13 cellular contexts compared by ENCODE assay signal in genomic region chr16:70481929-70482536, GRCh38. TPM values are rescaled to one million over a fixed set of nuclear protein-coding genes. Genes with fewer than 3 reads are reported as not detected.
DNase-seq lines count a peak whose midpoint lies in the region; ATAC-seq and TF ChIP-seq lines count a peak whose summit lies in the region.
"Had no signal": no experiment of that assay in that cellular context is flagged by ENCODE, and none has a peak within 500 bp of the region (broad histone marks: within the 10 kb centered on the region; RNA-seq: fewer than 3 reads in every experiment).

No MANE protein-coding gene starts in this region.

- peak overlapping the region; percentile 17; the same call in 1 of the 2 replicates for H3K4me2 ChIP-seq in SK-N-SH
- H3K4me2 ChIP-seq: hepatocyte had no signal

- intact Hi-C loops in activated CD8-positive, alpha-beta T cell treated with anti-CD3 and anti-CD28 coated beads for 36 hours (cut with micrococcal nuclease) = no loop called here

- peaks cover 24% of the 10 kb centered on the region for H3K36me3 Mint-ChIP-seq in activated CD8-positive, alpha-beta T cell treated with anti-CD3 and anti-CD28 coated beads, Interleukin-2, amount 10 ng/mL, durations not matched to agents 7 days and 5 days (ENCODE audit: low read depth)
- H3K36me3 Mint-ChIP-seq in activated CD8-positive, alpha-beta T cell treated with anti-CD3 and anti-CD28 coated beads for 36 hours (ENCODE audit: low read depth) = no peaks in the 10 kb centered on the region
- peaks cover 26 to 47% of the 10 kb centered on the region in 2 donors for H3K36me3 Mint-ChIP-seq in stimulated activated naive B cell treated with anti-CD40 and anti-IgM and Interleukin-4, amounts not matched to agents 10 μg/mL and 1 μg/mL and 100 μg/mL, for 72 hours

- WGBS in SK-N-SH (ENCODE audit: low lambda C conversion rate) = 92% methylated on average over 6 of the region's 7 CpGs

- ATAC-seq in activated CD8-positive, alpha-beta T cell treated with anti-CD3 and anti-CD28 coated beads, Interleukin-2, amount 10 ng/mL, durations not matched to agents 7 days and 5 days = no peak
- ATAC-seq in activated CD8-positive, alpha-beta T cell treated with anti-CD3 and anti-CD28 coated beads for 36 hours = no peak
- ATAC-seq in stimulated activated naive B cell treated with anti-CD40 and anti-IgM and Interleukin-4, amounts not matched to agents 10 μg/mL and 1 μg/mL and 100 μg/mL, for 72 hours (replicated peaks) = no peak
- ATAC-seq in HG02678 (IDR thresholded peaks at IDR 0.05; ENCODE audit: unreplicated experiment) (no peak), HG02759 (IDR thresholded peaks at IDR 0.05; ENCODE audit: unreplicated experiment) (no peak)

- H3K4me1 Mint-ChIP-seq in activated CD8-positive, alpha-beta T cell treated with anti-CD3 and anti-CD28 coated beads, Interleukin-2, amount 10 ng/mL, durations not matched to agents 7 days and 5 days (ENCODE audit: low read depth) = peaks cover 15% of the 10 kb centered on the region
- peaks cover 18% of the 10 kb centered on the region for H3K4me1 Mint-ChIP-seq in activated CD8-positive, alpha-beta T cell treated with anti-CD3 and anti-CD28 coated beads for 36 hours (ENCODE audit: low read depth)
- peaks cover 14 to 21% of the 10 kb centered on the region in 2 donors for H3K4me1 Mint-ChIP-seq in stimulated activated naive B cell treated with anti-CD40 and anti-IgM and Interleukin-4, amounts not matched to agents 10 μg/mL and 1 μg/mL and 100 μg/mL, for 72 hours

- POLR2A ChIA-PET in activated CD8-positive, alpha-beta T cell treated with anti-CD3 and anti-CD28 coated beads, Interleukin-2, amount 10 ng/mL, durations not matched to agents 7 days and 5 days (lab: Charles Lee) = no interaction called here
- POLR2A ChIA-PET in activated CD8-positive, alpha-beta T cell treated with anti-CD3 and anti-CD28 coated beads for 36 hours (lab: Charles Lee) = interaction anchor here (0.6 kb wide), 1 partner anchor 9 kb away, joined by 3 read pairs; no protein-coding TSS in a partner anchor
- POLR2A ChIA-PET in SK-N-SH (lab: Yijun Ruan, JAX) = no interaction called here

- no peaks in the 10 kb centered on the region for H3K9me3 Mint-ChIP-seq in activated CD8-positive, alpha-beta T cell treated with anti-CD3 and anti-CD28 coated beads, Interleukin-2, amount 10 ng/mL, durations not matched to agents 7 days and 5 days (ENCODE audit: insufficient read depth)
- H3K9me3 Mint-ChIP-seq in activated CD8-positive, alpha-beta T cell treated with anti-CD3 and anti-CD28 coated beads for 36 hours = no peaks in the 10 kb centered on the region
- H3K9me3 Mint-ChIP-seq in stimulated activated naive B cell treated with anti-CD40 and anti-IgM and Interleukin-4, amounts not matched to agents 10 μg/mL and 1 μg/mL and 100 μg/mL, for 72 hours = no peaks in the 10 kb centered on the region
- H3K9me3 Mint-ChIP-seq: activated CD4-positive, alpha-beta memory T cell treated with anti-CD3 and anti-CD28 coated beads for 36 hours had no signal

- H3K4me3 ChIP-seq in SK-N-SH (ENCODE audit: low read depth in 2 of 2, low read length in 1 of 2) = no peak overlapping the region
- no peak overlapping the region for H3K4me3 ChIP-seq in fibroblast of mammary gland (ENCODE audit: control insufficient read depth, low read depth, low read length)
- H3K4me3 ChIP-seq: hepatocyte had no signal

- no peak overlapping the region for H3K9ac ChIP-seq in SK-N-SH

- H3K9me3 ChIP-seq in SK-N-SH = no peaks in the 10 kb centered on the region

- H3K27ac ChIP-seq in SK-N-SH (ENCODE audit: low read depth in 2 of 2, low read length in 1 of 2) = peak overlapping the region in 1 of 2 experiments; percentile 76; a peak in 2 of 4 replicates
- H3K27ac ChIP-seq: 22Rv1, hepatocyte had no signal

- no peaks in the 10 kb centered on the region for H4K20me1 ChIP-seq in SK-N-SH (ENCODE audit: insufficient read depth)

- H2AFZ ChIP-seq in SK-N-SH (ENCODE audit: low read depth) = no peak overlapping the region; the same call in 1 of the 2 replicates
- H2AFZ ChIP-seq: hepatocyte had no signal

- no peaks in the 10 kb centered on the region for H3K27me3 Mint-ChIP-seq in activated CD8-positive, alpha-beta T cell treated with anti-CD3 and anti-CD28 coated beads, Interleukin-2, amount 10 ng/mL, durations not matched to agents 7 days and 5 days (ENCODE audit: low read depth)
- no peaks in the 10 kb centered on the region for H3K27me3 Mint-ChIP-seq in activated CD8-positive, alpha-beta T cell treated with anti-CD3 and anti-CD28 coated beads for 36 hours
- no peaks in the 10 kb centered on the region for H3K27me3 Mint-ChIP-seq in stimulated activated naive B cell treated with anti-CD40 and anti-IgM and Interleukin-4, amounts not matched to agents 10 μg/mL and 1 μg/mL and 100 μg/mL, for 72 hours
- H3K27me3 Mint-ChIP-seq: activated CD4-positive, alpha-beta memory T cell treated with anti-CD3 and anti-CD28 coated beads for 36 hours had no signal

- no peaks in the 10 kb centered on the region for H3K27me3 ChIP-seq in SK-N-SH (ENCODE audit: insufficient read depth)
- H3K27me3 ChIP-seq: hepatocyte had no signal

- H3K4me1 ChIP-seq in SK-N-SH (ENCODE audit: control insufficient read depth in 1 of 2, insufficient read depth in 2 of 2, low read depth in 1 of 2, low read length in 1 of 2) = peaks cover 0 to 7% of the 10 kb centered on the region in 2 experiments; a peak in 2 of 4 replicates

- no peak for DNase-seq in activated CD8-positive, alpha-beta T cell treated with anti-CD3 and anti-CD28 coated beads, Interleukin-2, amount 10 ng/mL, durations not matched to agents 7 days and 5 days
- no peak for DNase-seq in activated CD8-positive, alpha-beta T cell treated with anti-CD3 and anti-CD28 coated beads for 36 hours
- DNase-seq in SK-N-SH (no peak), fibroblast of mammary gland (ENCODE audit: low read depth) (peak; percentile 43), NCI-H2196 (lab: John Stamatoyannopoulos, UW; ENCODE audit: unreplicated experiment) (no peak)
- DNase-seq in stimulated activated naive B cell treated with anti-CD40 and anti-IgM and Interleukin-4, amounts not matched to agents 10 μg/mL and 1 μg/mL and 100 μg/mL, for 72 hours = no peak
- DNase-seq: activated CD4-positive, alpha-beta memory T cell treated with anti-CD3 and anti-CD28 coated beads for 36 hours; mesendoderm; NCI-H2029 treated with DMSO at 0.1 percent for 48 hours had no signal

- H3F3A ChIP-seq in SK-N-SH (replicated peaks; ENCODE audit: insufficient read depth) = peaks cover 23% of the 10 kb centered on the region

- H3K79me2 ChIP-seq in SK-N-SH (ENCODE audit: insufficient read depth) = no peaks in the 10 kb centered on the region
- H3K79me2 ChIP-seq: hepatocyte had no signal

- TF ChIP-seq CTCF in activated CD8-positive, alpha-beta T cell treated with anti-CD3 and anti-CD28 coated beads for 36 hours (IDR thresholded peaks at IDR 0.05) = no peak
- TF ChIP-seq CTCF in SK-N-SH (IDR thresholded peaks at IDR 0.05) = no peak
- TF ChIP-seq CTCF in fibroblast of mammary gland (conservative IDR thresholded peaks at IDR 0.05; ENCODE audit: control insufficient read depth, insufficient read depth, low read depth, low read length) = no peak

- H3K36me3 ChIP-seq in SK-N-SH (replicated peaks in 1 of 2; ENCODE audit: control insufficient read depth in 1 of 2, insufficient read depth in 2 of 2, low read length in 1 of 2) = peaks cover 9 to 54% of the 10 kb centered on the region in 2 experiments

- no peak for TF ChIP-seq EP300 in SK-N-SH (IDR thresholded peaks at IDR 0.05; ENCODE audit: borderline replicate concordance in 1 of 2, low read depth in 1 of 2, low read length in 1 of 2)

- peak overlapping the region; percentile 18 for H3K27ac Mint-ChIP-seq in activated CD8-positive, alpha-beta T cell treated with anti-CD3 and anti-CD28 coated beads, Interleukin-2, amount 10 ng/mL, durations not matched to agents 7 days and 5 days
- H3K27ac Mint-ChIP-seq in activated CD8-positive, alpha-beta T cell treated with anti-CD3 and anti-CD28 coated beads for 36 hours = no peak overlapping the region
- H3K27ac Mint-ChIP-seq in stimulated activated naive B cell treated with anti-CD40 and anti-IgM and Interleukin-4, amounts not matched to agents 10 μg/mL and 1 μg/mL and 100 μg/mL, for 72 hours = peak overlapping the region; percentile 27
- H3K27ac Mint-ChIP-seq: activated CD4-positive, alpha-beta memory T cell treated with anti-CD3 and anti-CD28 coated beads for 36 hours had no signal

- CTCF ChIA-PET in activated CD8-positive, alpha-beta T cell treated with anti-CD3 and anti-CD28 coated beads, Interleukin-2, amount 10 ng/mL, durations not matched to agents 7 days and 5 days (lab: Charles Lee) = no interaction called here
- CTCF ChIA-PET in activated CD8-positive, alpha-beta T cell treated with anti-CD3 and anti-CD28 coated beads for 36 hours (lab: Charles Lee) = no interaction called here
- CTCF ChIA-PET in SK-N-SH (lab: Yijun Ruan, JAX) = interaction anchor here (1.0 kb wide), 1 partner anchor 12 kb away, joined by 4 read pairs; no protein-coding TSS in a partner anchor

- H3K4me3 Mint-ChIP-seq in activated CD8-positive, alpha-beta T cell treated with anti-CD3 and anti-CD28 coated beads, Interleukin-2, amount 10 ng/mL, durations not matched to agents 7 days and 5 days = no peak overlapping the region
- H3K4me3 Mint-ChIP-seq in activated CD8-positive, alpha-beta T cell treated with anti-CD3 and anti-CD28 coated beads for 36 hours = no peak overlapping the region
- no peak overlapping the region for H3K4me3 Mint-ChIP-seq in stimulated activated naive B cell treated with anti-CD40 and anti-IgM and Interleukin-4, amounts not matched to agents 10 μg/mL and 1 μg/mL and 100 μg/mL, for 72 hours
- H3K4me3 Mint-ChIP-seq: activated CD4-positive, alpha-beta memory T cell treated with anti-CD3 and anti-CD28 coated beads for 36 hours had no signal

- H3K9me2 ChIP-seq in SK-N-SH = no peaks in the 10 kb centered on the region

- no peak for TF ChIP-seq RAD21 in SK-N-SH (IDR thresholded peaks at IDR 0.05; ENCODE audit: low read length)

RNA-seq across cellular contexts. Expression of gene FCSK, which starts 27.6 kb away (rescaled TPM):
- 10 to 100 TPM; 17.3 to 18.8 TPM for total RNA-seq in activated CD8-positive, alpha-beta T cell treated with anti-CD3 and anti-CD28 coated beads, Interleukin-2, amount 10 ng/mL, durations not matched to agents 7 days and 5 days
- total RNA-seq in activated CD8-positive, alpha-beta T cell treated with anti-CD3 and anti-CD28 coated beads for 36 hours = 10 to 100 TPM; 11.0 to 11.1 TPM
- 9.7 and 10.4 TPM in 2 replicates for polyA plus RNA-seq in SK-N-SH (2012; rRNA removed)
- 2.3 and 3.3 TPM in 2 replicates for polyA plus RNA-seq in SK-N-SH (2012; cell fraction: cytosol; rRNA removed)
- polyA plus RNA-seq in SK-N-SH (2012; cell fraction: nucleus; rRNA removed) = 47.7 and 71.8 TPM in 2 replicates

RNA-seq across cellular contexts. Expression of gene COG4, which starts 41.3 kb away (rescaled TPM):
- total RNA-seq in activated CD8-positive, alpha-beta T cell treated with anti-CD3 and anti-CD28 coated beads, Interleukin-2, amount 10 ng/mL, durations not matched to agents 7 days and 5 days = 10 to 100 TPM; 62.1 to 71.3 TPM
- 10 to 100 TPM; 38.0 to 39.0 TPM for total RNA-seq in activated CD8-positive, alpha-beta T cell treated with anti-CD3 and anti-CD28 coated beads for 36 hours
- polyA plus RNA-seq in SK-N-SH (2012; rRNA removed) = 54.4 and 72.7 TPM in 2 replicates
- 32.9 and 45.7 TPM in 2 replicates for polyA plus RNA-seq in SK-N-SH (2012; cell fraction: cytosol; rRNA removed)
- 147 and 161 TPM in 2 replicates for polyA plus RNA-seq in SK-N-SH (2012; cell fraction: nucleus; rRNA removed)

RNA-seq across cellular contexts. Expression of gene SF3B3, which starts 41.6 kb away (rescaled TPM):
- 100 to 1,000 TPM; 399 to 420 TPM for total RNA-seq in activated CD8-positive, alpha-beta T cell treated with anti-CD3 and anti-CD28 coated beads, Interleukin-2, amount 10 ng/mL, durations not matched to agents 7 days and 5 days
- total RNA-seq in activated CD8-positive, alpha-beta T cell treated with anti-CD3 and anti-CD28 coated beads for 36 hours = 100 to 1,000 TPM; 543 to 552 TPM
- polyA plus RNA-seq in SK-N-SH (2012; rRNA removed) = 75.9 and 81.7 TPM in 2 replicates
- 58.5 and 71.3 TPM in 2 replicates for polyA plus RNA-seq in SK-N-SH (2012; cell fraction: cytosol; rRNA removed)
- polyA plus RNA-seq in SK-N-SH (2012; cell fraction: nucleus; rRNA removed) = 160 and 164 TPM in 2 replicates

RNA-seq across cellular contexts. Expression of gene ST3GAL2, which starts 43.1 kb away (rescaled TPM):
- 10 to 100 TPM; 34.1 to 39.0 TPM for total RNA-seq in activated CD8-positive, alpha-beta T cell treated with anti-CD3 and anti-CD28 coated beads, Interleukin-2, amount 10 ng/mL, durations not matched to agents 7 days and 5 days
- 10 to 100 TPM; 13.2 to 19.0 TPM for total RNA-seq in activated CD8-positive, alpha-beta T cell treated with anti-CD3 and anti-CD28 coated beads for 36 hours
- 11.4 and 19.9 TPM in 2 replicates for polyA plus RNA-seq in SK-N-SH (2012; rRNA removed)
- polyA plus RNA-seq in SK-N-SH (2012; cell fraction: cytosol; rRNA removed) = 6.6 and 13.1 TPM in 2 replicates
- 13.6 and 16.1 TPM in 2 replicates for polyA plus RNA-seq in SK-N-SH (2012; cell fraction: nucleus; rRNA removed)
